ENCODE assay signal across 1 cellular context in the genomic region with DNA sequence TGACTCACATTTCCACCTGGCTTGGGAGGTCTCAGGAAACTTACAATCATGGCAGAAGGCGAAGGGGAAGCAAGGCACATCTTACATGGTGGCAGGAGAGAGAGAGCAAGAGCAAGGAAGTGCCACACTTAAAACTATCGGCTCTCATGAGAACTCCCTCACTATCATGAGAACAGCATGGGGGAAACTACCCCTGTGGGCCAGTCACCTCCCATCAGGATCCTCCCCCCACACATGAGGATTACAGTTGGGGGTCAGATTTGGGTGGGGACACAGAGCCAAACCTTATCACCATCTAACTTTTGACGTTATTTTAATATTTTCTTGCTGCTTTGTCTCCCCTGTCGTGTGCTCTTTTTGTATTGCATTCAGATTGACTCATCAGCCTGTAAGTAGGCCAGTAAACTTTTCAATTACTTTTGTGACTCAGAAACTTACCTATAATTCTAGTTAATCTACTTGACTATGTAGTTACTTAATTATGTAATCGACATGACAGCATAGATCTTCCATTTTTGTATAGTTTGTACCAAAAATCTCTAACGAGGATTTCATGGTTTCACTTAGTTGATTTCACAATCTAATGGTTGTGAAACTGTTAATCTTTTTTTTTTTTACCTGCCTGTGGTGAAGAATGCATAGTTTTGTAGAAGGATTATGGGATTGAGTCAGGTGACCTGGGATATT.
TF ChIP-seq lines count a peak whose summit lies in the region.

No MANE protein-coding gene starts in this region.

TF ChIP-seq in SK-N-SH, 30 proteins besides CTCF, POLR2A, EP300 and RAD21 (continued from another document):
- TF ChIP-seq, protein P1, sequence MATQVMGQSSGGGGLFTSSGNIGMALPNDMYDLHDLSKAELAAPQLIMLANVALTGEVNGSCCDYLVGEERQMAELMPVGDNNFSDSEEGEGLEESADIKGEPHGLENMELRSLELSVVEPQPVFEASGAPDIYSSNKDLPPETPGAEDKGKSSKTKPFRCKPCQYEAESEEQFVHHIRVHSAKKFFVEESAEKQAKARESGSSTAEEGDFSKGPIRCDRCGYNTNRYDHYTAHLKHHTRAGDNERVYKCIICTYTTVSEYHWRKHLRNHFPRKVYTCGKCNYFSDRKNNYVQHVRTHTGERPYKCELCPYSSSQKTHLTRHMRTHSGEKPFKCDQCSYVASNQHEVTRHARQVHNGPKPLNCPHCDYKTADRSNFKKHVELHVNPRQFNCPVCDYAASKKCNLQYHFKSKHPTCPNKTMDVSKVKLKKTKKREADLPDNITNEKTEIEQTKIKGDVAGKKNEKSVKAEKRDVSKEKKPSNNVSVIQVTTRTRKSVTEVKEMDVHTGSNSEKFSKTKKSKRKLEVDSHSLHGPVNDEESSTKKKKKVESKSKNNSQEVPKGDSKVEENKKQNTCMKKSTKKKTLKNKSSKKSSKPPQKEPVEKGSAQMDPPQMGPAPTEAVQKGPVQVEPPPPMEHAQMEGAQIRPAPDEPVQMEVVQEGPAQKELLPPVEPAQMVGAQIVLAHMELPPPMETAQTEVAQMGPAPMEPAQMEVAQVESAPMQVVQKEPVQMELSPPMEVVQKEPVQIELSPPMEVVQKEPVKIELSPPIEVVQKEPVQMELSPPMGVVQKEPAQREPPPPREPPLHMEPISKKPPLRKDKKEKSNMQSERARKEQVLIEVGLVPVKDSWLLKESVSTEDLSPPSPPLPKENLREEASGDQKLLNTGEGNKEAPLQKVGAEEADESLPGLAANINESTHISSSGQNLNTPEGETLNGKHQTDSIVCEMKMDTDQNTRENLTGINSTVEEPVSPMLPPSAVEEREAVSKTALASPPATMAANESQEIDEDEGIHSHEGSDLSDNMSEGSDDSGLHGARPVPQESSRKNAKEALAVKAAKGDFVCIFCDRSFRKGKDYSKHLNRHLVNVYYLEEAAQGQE (IDR thresholded peaks at IDR 0.05; ENCODE audit: low read depth, low read length) = no peak
- TF ChIP-seq RXRA (IDR thresholded peaks at IDR 0.05; ENCODE audit: borderline replicate concordance, low read depth) (no peak), GABPA (IDR thresholded peaks at IDR 0.05; ENCODE audit: low read depth) (no peak), MEF2A (IDR thresholded peaks at IDR 0.05; ENCODE audit: borderline replicate concordance, low read depth) (no peak), YY1 (IDR thresholded peaks at IDR 0.05; ENCODE audit: low read depth) (no peak), RFX5 (IDR thresholded peaks at IDR 0.05; ENCODE audit: low read length) (no peak), SIN3A (IDR thresholded peaks at IDR 0.05; ENCODE audit: borderline replicate concordance, low read depth, low read length) (no peak), SMC3 (IDR thresholded peaks at IDR 0.05; ENCODE audit: low read depth, low read length) (no peak), FOSL2 (IDR thresholded peaks at IDR 0.05; ENCODE audit: borderline replicate concordance, low read depth) (no peak)
- TF ChIP-seq, protein P2, sequence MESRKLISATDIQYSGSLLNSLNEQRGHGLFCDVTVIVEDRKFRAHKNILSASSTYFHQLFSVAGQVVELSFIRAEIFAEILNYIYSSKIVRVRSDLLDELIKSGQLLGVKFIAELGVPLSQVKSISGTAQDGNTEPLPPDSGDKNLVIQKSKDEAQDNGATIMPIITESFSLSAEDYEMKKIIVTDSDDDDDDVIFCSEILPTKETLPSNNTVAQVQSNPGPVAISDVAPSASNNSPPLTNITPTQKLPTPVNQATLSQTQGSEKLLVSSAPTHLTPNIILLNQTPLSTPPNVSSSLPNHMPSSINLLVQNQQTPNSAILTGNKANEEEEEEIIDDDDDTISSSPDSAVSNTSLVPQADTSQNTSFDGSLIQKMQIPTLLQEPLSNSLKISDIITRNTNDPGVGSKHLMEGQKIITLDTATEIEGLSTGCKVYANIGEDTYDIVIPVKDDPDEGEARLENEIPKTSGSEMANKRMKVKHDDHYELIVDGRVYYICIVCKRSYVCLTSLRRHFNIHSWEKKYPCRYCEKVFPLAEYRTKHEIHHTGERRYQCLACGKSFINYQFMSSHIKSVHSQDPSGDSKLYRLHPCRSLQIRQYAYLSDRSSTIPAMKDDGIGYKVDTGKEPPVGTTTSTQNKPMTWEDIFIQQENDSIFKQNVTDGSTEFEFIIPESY (IDR thresholded peaks at IDR 0.05; ENCODE audit: borderline replicate concordance, low read depth) = no peak
- TF ChIP-seq, protein P3, sequence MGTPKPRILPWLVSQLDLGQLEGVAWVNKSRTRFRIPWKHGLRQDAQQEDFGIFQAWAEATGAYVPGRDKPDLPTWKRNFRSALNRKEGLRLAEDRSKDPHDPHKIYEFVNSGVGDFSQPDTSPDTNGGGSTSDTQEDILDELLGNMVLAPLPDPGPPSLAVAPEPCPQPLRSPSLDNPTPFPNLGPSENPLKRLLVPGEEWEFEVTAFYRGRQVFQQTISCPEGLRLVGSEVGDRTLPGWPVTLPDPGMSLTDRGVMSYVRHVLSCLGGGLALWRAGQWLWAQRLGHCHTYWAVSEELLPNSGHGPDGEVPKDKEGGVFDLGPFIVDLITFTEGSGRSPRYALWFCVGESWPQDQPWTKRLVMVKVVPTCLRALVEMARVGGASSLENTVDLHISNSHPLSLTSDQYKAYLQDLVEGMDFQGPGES (IDR thresholded peaks at IDR 0.05; ENCODE audit: low read depth, low read length) = no peak
- TF ChIP-seq, protein P4, sequence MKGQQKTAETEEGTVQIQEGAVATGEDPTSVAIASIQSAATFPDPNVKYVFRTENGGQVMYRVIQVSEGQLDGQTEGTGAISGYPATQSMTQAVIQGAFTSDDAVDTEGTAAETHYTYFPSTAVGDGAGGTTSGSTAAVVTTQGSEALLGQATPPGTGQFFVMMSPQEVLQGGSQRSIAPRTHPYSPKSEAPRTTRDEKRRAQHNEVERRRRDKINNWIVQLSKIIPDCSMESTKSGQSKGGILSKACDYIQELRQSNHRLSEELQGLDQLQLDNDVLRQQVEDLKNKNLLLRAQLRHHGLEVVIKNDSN (IDR thresholded peaks at IDR 0.05; ENCODE audit: borderline replicate concordance, low read depth) = no peak
